Comparison of ENCODE assay signal across 16 cellular contexts in the genomic region with DNA sequence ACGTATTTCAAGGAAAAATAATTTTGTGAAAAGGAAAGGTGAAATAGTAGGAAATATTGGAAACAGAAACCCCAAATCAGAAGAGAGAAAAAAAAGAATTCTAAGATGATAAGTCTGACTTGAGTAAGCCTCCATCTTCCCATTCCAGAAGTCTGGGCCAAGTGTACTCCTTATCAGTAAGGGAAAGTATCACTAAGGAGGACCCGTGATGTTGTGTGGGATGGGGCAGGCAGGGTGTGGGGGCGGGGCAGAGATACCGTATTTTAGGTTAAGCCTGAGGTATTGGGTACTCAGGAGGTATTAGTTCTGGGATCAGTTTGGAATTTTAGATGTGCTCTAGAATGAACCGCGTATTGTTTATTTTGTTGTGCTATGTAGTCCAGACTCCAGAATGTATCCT. TPM values are rescaled to one million over a fixed set of nuclear protein-coding genes. Genes with fewer than 3 reads are reported as not detected.
DNase-seq lines count a peak whose midpoint lies in the region; ATAC-seq and TF ChIP-seq lines count a peak whose summit lies in the region.
"Had no signal": no experiment of that assay in that cellular context is flagged by ENCODE, and none has a peak within 500 bp of the region (broad histone marks: within the 10 kb centered on the region; RNA-seq: fewer than 3 reads in every experiment).

No MANE protein-coding gene starts in this region.

- CTCF ChIA-PET in HEK293 (lab: Yijun Ruan, JAX) = interaction anchor here (0.9 kb wide), 1 partner anchor 163 kb away, joined by 3 read pairs; no protein-coding TSS in a partner anchor

- no peaks in the 10 kb centered on the region for H3K27me3 Mint-ChIP-seq in effector memory CD8-positive, alpha-beta T cell
- no peaks in the 10 kb centered on the region for H3K27me3 Mint-ChIP-seq in natural killer cell (ENCODE audit: low read depth in 2 of 2)
- H3K27me3 Mint-ChIP-seq: B cell; CD4-positive, alpha-beta T cell had no signal

- POLR2A ChIA-PET in HEK293 (lab: Yijun Ruan, JAX) = interaction anchor here (0.9 kb wide), 1 partner anchor 146 kb away, joined by 3 read pairs; a partner anchor contains a TSS

- H2AK5ac ChIP-seq in mesendoderm (ENCODE audit: low read length) = no peak overlapping the region

- H3K56ac ChIP-seq in mesendoderm (ENCODE audit: low read length) = no peak overlapping the region

- H3K4me2 ChIP-seq in mesendoderm (ENCODE audit: low read length) = no peak overlapping the region
- H3K4me2 ChIP-seq: GM23338 had no signal

- H3K36me3 ChIP-seq in HEK293 (ENCODE audit: control insufficient read depth in 2 of 2, insufficient read depth in 1 of 2, low read length in 2 of 2) (peaks cover 0 to 8% of the 10 kb centered on the region in 2 experiments; a peak in 2 of 3 replicates), mesendoderm (ENCODE audit: control insufficient read depth, insufficient read depth, low read length) (no peaks in the 10 kb centered on the region)

- no peak for TF ChIP-seq CTCF in HEK293 (tag by site-specific recombination; IDR thresholded peaks at IDR 0.05)
- TF ChIP-seq CTCF in foreskin fibroblast (IDR thresholded peaks at IDR 0.05; ENCODE audit: low read depth, low read length) = no peak
- TF ChIP-seq CTCF in natural killer cell (IDR thresholded peaks at IDR 0.05) = no peak

- no peak overlapping the region for H2BK15ac ChIP-seq in mesendoderm (replicated peaks; ENCODE audit: low read depth)

- H3K4ac ChIP-seq in mesendoderm (ENCODE audit: low read depth, low read length) = no peak overlapping the region

- peaks cover 7 to 13% of the 10 kb centered on the region in 2 donors for H3K4me1 Mint-ChIP-seq in effector memory CD8-positive, alpha-beta T cell (ENCODE audit: low read depth in 2 of 2)
- H3K4me1 Mint-ChIP-seq in natural killer cell = peaks cover 5 to 17% of the 10 kb centered on the region in 2 donors
- H3K4me1 Mint-ChIP-seq: GM23338 had no signal

- no peak overlapping the region for H4K5ac ChIP-seq in mesendoderm (ENCODE audit: low read length)

- no peak for ATAC-seq in effector memory CD8-positive, alpha-beta T cell (replicated peaks)
- no peak for ATAC-seq in natural killer cell
- ATAC-seq: GM23338 had no signal

- no peak overlapping the region for H2BK120ac ChIP-seq in mesendoderm (ENCODE audit: low read depth, low read length)

- H3K9me3 ChIP-seq in HEK293 (ENCODE audit: control insufficient read depth, insufficient read depth, low read depth, low read length) = no peaks in the 10 kb centered on the region

- H3K4me1 ChIP-seq in HEK293 (ENCODE audit: control insufficient read depth, insufficient read depth, low read length) (no peaks in the 10 kb centered on the region), mesendoderm (ENCODE audit: control insufficient read depth, low read depth, low read length) (no peaks in the 10 kb centered on the region)

- H3K4me3 ChIP-seq in HEK293 (ENCODE audit: low read depth, low read length) (no peak overlapping the region), mesendoderm (ENCODE audit: low read length) (no peak overlapping the region), foreskin fibroblast (ENCODE audit: low read depth in 1 of 2, low read length in 2 of 2) (no peak overlapping the region)
- H3K4me3 ChIP-seq: GM23338 had no signal

- no peaks in the 10 kb centered on the region for H3K9me3 Mint-ChIP-seq in effector memory CD8-positive, alpha-beta T cell
- no peaks in the 10 kb centered on the region for H3K9me3 Mint-ChIP-seq in natural killer cell
- H3K9me3 Mint-ChIP-seq: CD4-positive, alpha-beta T cell; GM23338 had no signal

- no peaks in the 10 kb centered on the region for H3K79me1 ChIP-seq in mesendoderm (ENCODE audit: low read length)

- no peaks in the 10 kb centered on the region for H3K79me2 ChIP-seq in mesendoderm (ENCODE audit: control insufficient read depth, insufficient read depth, low read length)

- no peak overlapping the region for H3K23ac ChIP-seq in mesendoderm (ENCODE audit: low read length)

- no peak overlapping the region for H3K4me3 Mint-ChIP-seq in effector memory CD8-positive, alpha-beta T cell
- no peak overlapping the region for H3K4me3 Mint-ChIP-seq in natural killer cell
- H3K4me3 Mint-ChIP-seq: B cell; CD4-positive, alpha-beta T cell; GM23338 had no signal

- DNase-seq in OCI-M1 (lab: John Stamatoyannopoulos, UW) (peak; percentile 15), mesendoderm (peak; percentile 6), foreskin fibroblast (no peak), natural killer cell (no peak), NK-92 (lab: John Stamatoyannopoulos, UW; ENCODE audit: unreplicated experiment) (no peak)
- DNase-seq in effector memory CD8-positive, alpha-beta T cell = no peak
- DNase-seq: C1 segment of cervical spinal cord; Calu3; CD4-positive, alpha-beta T cell; DMS 273 treated with DMSO at 0.1 percent for 48 hours; DMS79 treated with DMSO at 0.1 percent for 48 hours; EL; H7 had no signal

- no peak overlapping the region for H2BK5ac ChIP-seq in mesendoderm (ENCODE audit: low read length)

- peak overlapping the region; percentile 8 to 23 for H3K27ac Mint-ChIP-seq in effector memory CD8-positive, alpha-beta T cell
- no peak overlapping the region for H3K27ac Mint-ChIP-seq in natural killer cell
- H3K27ac Mint-ChIP-seq: B cell; CD4-positive, alpha-beta T cell; GM23338 had no signal

- no peak overlapping the region for H3K18ac ChIP-seq in mesendoderm (ENCODE audit: low read length)

- H3K36me3 Mint-ChIP-seq in effector memory CD8-positive, alpha-beta T cell (ENCODE audit: insufficient read depth) = peaks cover 3% of the 10 kb centered on the region
- H3K36me3 Mint-ChIP-seq in natural killer cell = no peaks in the 10 kb centered on the region

- intact Hi-C loops in natural killer cell (cut with micrococcal nuclease) = no loop called here

- no peak overlapping the region for H3K9ac ChIP-seq in mesendoderm (ENCODE audit: low read length)

- H3K27ac ChIP-seq in HEK293 (ENCODE audit: extremely low read depth, low read depth, low read length) = no peak overlapping the region
- no peak overlapping the region for H3K27ac ChIP-seq in mesendoderm (ENCODE audit: low read depth, low read length)

- WGBS in mesendoderm (ENCODE audit: extremely low coverage, insufficient coverage, low lambda C conversion rate) = 100% methylated on average over 1 of the region's 6 CpGs

- H4K8ac ChIP-seq in mesendoderm (ENCODE audit: low read depth, low read length) = no peak overlapping the region

- H3K27me3 ChIP-seq in mesendoderm (ENCODE audit: insufficient read depth, low read length, poor library complexity) = no peaks in the 10 kb centered on the region

TF ChIP-seq in HEK293, 187 proteins besides CTCF, POLR2A, EP300 and RAD21:
- no peak for TF ChIP-seq ZEB2 (tag by site-specific recombination; IDR thresholded peaks at IDR 0.05)
- TF ChIP-seq EGR2 (tag by site-specific recombination; IDR thresholded peaks at IDR 0.05; ENCODE audit: low read depth) = 0 out of 2 replicates have a peak, but pooled peaks have one; percentile 20
- no peak for TF ChIP-seq ZNF140 (tag by site-specific recombination; IDR thresholded peaks at IDR 0.05)

RNA-seq across cellular contexts. Expression of a gene that starts 33.8 kb away (rescaled TPM):
- polyA plus RNA-seq in mesendoderm (2013, experiment 1 of 2) = 410 TPM
- polyA plus RNA-seq in mesendoderm (2013, experiment 2 of 2) = 407 TPM
- 100 to 1,000 TPM; 130 to 141 (median 139) TPM for total RNA-seq in natural killer cell

Comparison
In these comparisons a context has a peak if more than half of its experiments do, and no peak if none do; other contexts are left out.
1. DNase-seq: peak in OCI-M1 (single experiment) and mesendoderm (single experiment); none in effector memory CD8-positive, alpha-beta T cell (0 of 3), foreskin fibroblast (0 of 2), natural killer cell (single experiment) and NK-92 (single experiment).
2. H3K27ac Mint-ChIP-seq: peak in effector memory CD8-positive, alpha-beta T cell (2 of 2); none in natural killer cell (0 of 2).